In the genomic region with DNA sequence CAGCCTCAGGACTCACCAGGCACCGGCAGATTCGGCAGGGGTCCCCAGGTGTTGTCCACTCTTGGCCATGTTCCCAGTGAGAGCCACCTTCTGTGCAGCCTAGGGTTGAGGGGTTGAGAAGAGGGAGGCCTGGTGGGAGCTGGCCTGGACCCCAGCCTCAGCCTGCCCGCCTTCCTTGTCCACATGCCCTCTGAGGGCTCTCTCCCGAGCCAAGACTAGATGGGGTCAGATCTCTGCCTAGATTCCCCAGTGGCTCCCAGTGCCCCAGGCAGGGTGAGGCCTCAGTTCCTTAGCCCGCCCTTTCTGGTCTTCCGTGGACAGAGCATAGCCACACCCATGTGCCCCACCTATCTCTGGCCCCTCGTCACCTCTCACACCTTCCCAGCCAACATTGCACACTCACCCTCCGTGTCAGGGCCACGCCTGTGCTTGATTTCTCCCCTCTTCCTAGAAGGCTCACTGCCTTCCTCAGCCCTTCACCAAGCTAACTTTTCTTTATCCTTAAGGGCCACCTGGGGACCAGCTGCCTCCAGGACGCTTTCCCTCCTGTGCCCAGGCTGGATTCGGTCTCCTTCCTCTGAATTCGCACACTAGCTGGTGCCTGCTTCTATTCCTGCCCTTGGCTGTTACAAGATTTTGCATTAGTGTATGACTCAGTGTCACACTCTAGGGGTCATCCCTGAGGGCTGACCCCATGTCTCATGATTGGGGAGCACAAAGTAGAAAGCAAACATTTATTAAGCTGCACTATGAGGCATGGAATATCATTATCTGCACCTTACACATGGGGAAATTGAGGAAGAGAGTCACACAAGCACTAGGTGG, we compare ENCODE assay signal across 1 cellular context.
TF ChIP-seq lines count a peak whose summit lies in the region.

No MANE protein-coding gene starts in this region.

TF ChIP-seq in K562, 482 proteins besides CTCF, POLR2A, EP300 and RAD21 (continued from another document and continues in another):
- TF ChIP-seq, protein P1, sequence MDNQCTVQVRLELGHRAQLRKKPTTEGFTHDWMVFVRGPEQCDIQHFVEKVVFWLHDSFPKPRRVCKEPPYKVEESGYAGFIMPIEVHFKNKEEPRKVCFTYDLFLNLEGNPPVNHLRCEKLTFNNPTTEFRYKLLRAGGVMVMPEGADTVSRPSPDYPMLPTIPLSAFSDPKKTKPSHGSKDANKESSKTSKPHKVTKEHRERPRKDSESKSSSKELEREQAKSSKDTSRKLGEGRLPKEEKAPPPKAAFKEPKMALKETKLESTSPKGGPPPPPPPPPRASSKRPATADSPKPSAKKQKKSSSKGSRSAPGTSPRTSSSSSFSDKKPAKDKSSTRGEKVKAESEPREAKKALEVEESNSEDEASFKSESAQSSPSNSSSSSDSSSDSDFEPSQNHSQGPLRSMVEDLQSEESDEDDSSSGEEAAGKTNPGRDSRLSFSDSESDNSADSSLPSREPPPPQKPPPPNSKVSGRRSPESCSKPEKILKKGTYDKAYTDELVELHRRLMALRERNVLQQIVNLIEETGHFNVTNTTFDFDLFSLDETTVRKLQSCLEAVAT (IDR thresholded peaks at IDR 0.05), result no peak
- TF ChIP-seq ARID2 (IDR thresholded peaks at IDR 0.05), result no peak
- TF ChIP-seq ZNF280A (IDR thresholded peaks at IDR 0.05; ENCODE audit: low read depth, partially characterized antibody), result no peak
- TF ChIP-seq TSHZ1 (CRISPR knock-in tag; IDR thresholded peaks at IDR 0.05), result no peak
- TF ChIP-seq, protein P2, sequence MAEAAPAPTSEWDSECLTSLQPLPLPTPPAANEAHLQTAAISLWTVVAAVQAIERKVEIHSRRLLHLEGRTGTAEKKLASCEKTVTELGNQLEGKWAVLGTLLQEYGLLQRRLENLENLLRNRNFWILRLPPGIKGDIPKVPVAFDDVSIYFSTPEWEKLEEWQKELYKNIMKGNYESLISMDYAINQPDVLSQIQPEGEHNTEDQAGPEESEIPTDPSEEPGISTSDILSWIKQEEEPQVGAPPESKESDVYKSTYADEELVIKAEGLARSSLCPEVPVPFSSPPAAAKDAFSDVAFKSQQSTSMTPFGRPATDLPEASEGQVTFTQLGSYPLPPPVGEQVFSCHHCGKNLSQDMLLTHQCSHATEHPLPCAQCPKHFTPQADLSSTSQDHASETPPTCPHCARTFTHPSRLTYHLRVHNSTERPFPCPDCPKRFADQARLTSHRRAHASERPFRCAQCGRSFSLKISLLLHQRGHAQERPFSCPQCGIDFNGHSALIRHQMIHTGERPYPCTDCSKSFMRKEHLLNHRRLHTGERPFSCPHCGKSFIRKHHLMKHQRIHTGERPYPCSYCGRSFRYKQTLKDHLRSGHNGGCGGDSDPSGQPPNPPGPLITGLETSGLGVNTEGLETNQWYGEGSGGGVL (CRISPR knock-in tag; IDR thresholded peaks at IDR 0.05), result no peak
- TF ChIP-seq NFRKB (IDR thresholded peaks at IDR 0.05; ENCODE audit: low read depth), result 0 out of 2 replicates have a peak, but pooled peaks have one; percentile 51
- TF ChIP-seq DPF2 (IDR thresholded peaks at IDR 0.05), result no peak; the same call in 1 of the 2 replicates
- no peak for TF ChIP-seq ZNF134 (CRISPR knock-in tag; conservative IDR thresholded peaks at IDR 0.05)
- no peak for TF ChIP-seq U2AF2 (optimal IDR thresholded peaks at IDR 0.05; ENCODE audit: low read depth, low read length)
- TF ChIP-seq STAT5B (CRISPR knock-in tag; IDR thresholded peaks at IDR 0.05), result no peak
- TF ChIP-seq PBX2 (CRISPR knock-in tag; IDR thresholded peaks at IDR 0.05; ENCODE audit: low read depth), result no peak
- TF ChIP-seq PBX2 (tag; conservative IDR thresholded peaks at IDR 0.05; ENCODE audit: low read depth), result no peak
- no peak for TF ChIP-seq BRF1 (IDR thresholded peaks at IDR 0.05; ENCODE audit: borderline replicate concordance, extremely low read depth, insufficient read length)
- TF ChIP-seq, protein P3, sequence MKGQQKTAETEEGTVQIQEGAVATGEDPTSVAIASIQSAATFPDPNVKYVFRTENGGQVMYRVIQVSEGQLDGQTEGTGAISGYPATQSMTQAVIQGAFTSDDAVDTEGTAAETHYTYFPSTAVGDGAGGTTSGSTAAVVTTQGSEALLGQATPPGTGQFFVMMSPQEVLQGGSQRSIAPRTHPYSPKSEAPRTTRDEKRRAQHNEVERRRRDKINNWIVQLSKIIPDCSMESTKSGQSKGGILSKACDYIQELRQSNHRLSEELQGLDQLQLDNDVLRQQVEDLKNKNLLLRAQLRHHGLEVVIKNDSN (CRISPR knock-in tag; IDR thresholded peaks at IDR 0.05), result peak; percentile 27; the same call in 1 of the 2 replicates
- TF ChIP-seq USF2 (CRISPR knock-in tag; IDR thresholded peaks at IDR 0.05), result no peak
- no peak for TF ChIP-seq TAF7 (tag; IDR thresholded peaks at IDR 0.05)
- TF ChIP-seq ZNF445 (CRISPR knock-in tag; IDR thresholded peaks at IDR 0.05; ENCODE audit: low read depth), result no peak
- no peak for TF ChIP-seq GATAD2B (IDR thresholded peaks at IDR 0.05; ENCODE audit: borderline replicate concordance)
- no peak for TF ChIP-seq RHOXF2B (CRISPR knock-in tag; conservative IDR thresholded peaks at IDR 0.05)
- no peak for TF ChIP-seq MEIS2 (IDR thresholded peaks at IDR 0.05; ENCODE audit: partially characterized antibody)
- no peak for TF ChIP-seq TGIF2 (CRISPR knock-in tag; IDR thresholded peaks at IDR 0.05)
- TF ChIP-seq HMGN3 (IDR thresholded peaks at IDR 0.05; ENCODE audit: borderline replicate concordance, extremely low read depth, insufficient read length, low read depth, low read length), result no peak
- peak; percentile 39; the same call in 1 of the 2 replicates for TF ChIP-seq HBP1 (CRISPR knock-in tag; IDR thresholded peaks at IDR 0.05)
- no peak; the same call in none of the 2 replicates for TF ChIP-seq ZNF263 (CRISPR knock-in tag; IDR thresholded peaks at IDR 0.05; ENCODE audit: borderline replicate concordance)
- no peak for TF ChIP-seq TRIM28 (IDR thresholded peaks at IDR 0.05)
- TF ChIP-seq, protein P4, sequence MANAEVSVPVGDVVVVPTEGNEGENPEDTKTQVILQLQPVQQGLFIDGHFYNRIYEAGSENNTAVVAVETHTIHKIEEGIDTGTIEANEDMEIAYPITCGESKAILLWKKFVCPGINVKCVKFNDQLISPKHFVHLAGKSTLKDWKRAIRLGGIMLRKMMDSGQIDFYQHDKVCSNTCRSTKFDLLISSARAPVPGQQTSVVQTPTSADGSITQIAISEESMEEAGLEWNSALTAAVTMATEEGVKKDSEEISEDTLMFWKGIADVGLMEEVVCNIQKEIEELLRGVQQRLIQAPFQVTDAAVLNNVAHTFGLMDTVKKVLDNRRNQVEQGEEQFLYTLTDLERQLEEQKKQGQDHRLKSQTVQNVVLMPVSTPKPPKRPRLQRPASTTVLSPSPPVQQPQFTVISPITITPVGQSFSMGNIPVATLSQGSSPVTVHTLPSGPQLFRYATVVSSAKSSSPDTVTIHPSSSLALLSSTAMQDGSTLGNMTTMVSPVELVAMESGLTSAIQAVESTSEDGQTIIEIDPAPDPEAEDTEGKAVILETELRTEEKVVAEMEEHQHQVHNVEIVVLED (CRISPR knock-in tag; IDR thresholded peaks at IDR 0.05), result no peak
- TF ChIP-seq KDM4B (IDR thresholded peaks at IDR 0.05; ENCODE audit: borderline replicate concordance in 2 of 2, low read depth in 1 of 2), result no peak
- TF ChIP-seq ZNF165 (CRISPR knock-in tag; IDR thresholded peaks at IDR 0.05; ENCODE audit: borderline replicate concordance), result no peak
- no peak for TF ChIP-seq ZNF431 (CRISPR knock-in tag; IDR thresholded peaks at IDR 0.05)
- TF ChIP-seq, protein P5, sequence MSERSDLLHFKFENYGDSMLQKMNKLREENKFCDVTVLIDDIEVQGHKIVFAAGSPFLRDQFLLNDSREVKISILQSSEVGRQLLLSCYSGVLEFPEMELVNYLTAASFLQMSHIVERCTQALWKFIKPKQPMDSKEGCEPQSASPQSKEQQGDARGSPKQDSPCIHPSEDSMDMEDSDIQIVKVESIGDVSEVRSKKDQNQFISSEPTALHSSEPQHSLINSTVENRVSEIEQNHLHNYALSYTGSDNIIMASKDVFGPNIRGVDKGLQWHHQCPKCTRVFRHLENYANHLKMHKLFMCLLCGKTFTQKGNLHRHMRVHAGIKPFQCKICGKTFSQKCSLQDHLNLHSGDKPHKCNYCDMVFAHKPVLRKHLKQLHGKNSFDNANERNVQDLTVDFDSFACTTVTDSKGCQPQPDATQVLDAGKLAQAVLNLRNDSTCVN (CRISPR knock-in tag; IDR thresholded peaks at IDR 0.05), result no peak
- no peak for TF ChIP-seq SNRNP70 (optimal IDR thresholded peaks at IDR 0.05; ENCODE audit: low read depth, low read length)
- TF ChIP-seq FOXM1 (IDR thresholded peaks at IDR 0.05; ENCODE audit: low read depth), result no peak
- TF ChIP-seq FOXM1 (CRISPR knock-in tag; IDR thresholded peaks at IDR 0.05; ENCODE audit: low read depth), result no peak
- no peak for TF ChIP-seq STAG1 (CRISPR knock-in tag; IDR thresholded peaks at IDR 0.05; ENCODE audit: borderline replicate concordance)
- no peak for TF ChIP-seq ZNF184 (CRISPR knock-in tag; IDR thresholded peaks at IDR 0.05)
- TF ChIP-seq MTA3 (IDR thresholded peaks at IDR 0.05; ENCODE audit: borderline replicate concordance), result no peak
- no peak for TF ChIP-seq RFX1 (IDR thresholded peaks at IDR 0.05)
- no peak for TF ChIP-seq POLR3G (IDR thresholded peaks at IDR 0.05; ENCODE audit: extremely low read depth, insufficient read length, insufficient replicate concordance)
- no peak for TF ChIP-seq ZFP30 (CRISPR knock-in tag; IDR thresholded peaks at IDR 0.05; ENCODE audit: borderline replicate concordance)
- TF ChIP-seq ATF7 (IDR thresholded peaks at IDR 0.05), result 0 out of 2 replicates have a peak, but pooled peaks have one; percentile 22
